Comparison of ENCODE assay signal across 29 cellular contexts in the genomic region with DNA sequence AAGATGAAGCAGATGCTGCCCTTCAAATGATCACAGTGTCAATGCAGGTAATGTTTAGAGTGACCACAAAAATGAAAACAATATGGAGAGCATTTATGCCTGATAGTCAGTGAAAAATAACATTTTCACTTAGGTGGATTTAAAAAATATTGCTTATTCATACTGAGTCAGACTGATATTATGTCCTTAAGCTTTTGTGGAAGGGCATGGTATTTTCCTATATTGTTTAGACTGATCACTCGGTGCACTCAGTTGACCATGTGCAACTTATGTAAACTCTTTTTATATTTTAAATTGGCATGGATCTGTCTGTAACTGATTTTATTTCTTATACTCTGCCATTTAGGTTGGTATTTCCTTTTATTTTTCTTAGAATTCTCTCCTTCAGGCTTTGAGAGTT.
"Had no signal": no experiment of that assay in that cellular context is flagged by ENCODE, and none has a peak within 500 bp of the region (broad histone marks: within the 10 kb centered on the region; RNA-seq: fewer than 3 reads in every experiment).

No MANE protein-coding gene starts in this region.

- DNase-seq: effector CD8-positive, alpha-beta T cell; endodermal cell; foreskin melanocyte; glutamatergic neuron; heart right ventricle; hippocampal formation; immature natural killer cell; left ventricle myocardium superior; mucosa of descending colon; naive B cell; right lobe of liver; small intestine; stimulated activated CD4-positive, alpha-beta T cell treated with anti-CD3 and anti-CD28 coated beads, Interleukin-15, amount 100 ng/mL, for 24 hours; stimulated activated CD4-positive, alpha-beta T cell treated with anti-CD3 and anti-CD28 coated beads, Interleukin-2, amount 100 ng/mL, for 48 hours; stimulated activated naive B cell treated with anti-CD40 and anti-IgM and Interleukin-4, amounts not matched to agents 10 μg/mL and 1 μg/mL and 100 μg/mL, for 72 hours; upper lobe of left lung had no signal

- ATAC-seq: esophagus mucosa; heart right ventricle; left ventricle myocardium superior; mucosa of descending colon; natural killer cell treated with Interleukin-12 subunit alpha and Interleukin-12 subunit beta and Interleukin-15 and Interleukin-18, amount 100 ng/mL, for 72 hours; right lobe of liver; stimulated activated naive B cell treated with anti-CD40 and anti-IgM and Interleukin-4, amounts not matched to agents 10 μg/mL and 1 μg/mL and 100 μg/mL, for 72 hours had no signal

- H3K36me3 Mint-ChIP-seq: memory B cell; naive B cell; natural killer cell treated with Interleukin-12 subunit alpha and Interleukin-12 subunit beta and Interleukin-15 and Interleukin-18, amount 100 ng/mL, for 72 hours; stimulated activated naive B cell treated with anti-CD40 and anti-IgM and Interleukin-4, amounts not matched to agents 10 μg/mL and 1 μg/mL and 100 μg/mL, for 72 hours had no signal

- H3K36me3 ChIP-seq: neutrophil, right lobe of liver, thoracic aorta had no signal

- H3K27me3 ChIP-seq: heart right ventricle, neutrophil, right lobe of liver, tibial nerve, upper lobe of left lung had no signal

- H3K9ac ChIP-seq: parathyroid adenoma had no signal

- H3K4me3 ChIP-seq: heart right ventricle, lung, mucosa of descending colon, right lobe of liver, thoracic aorta, tibial nerve, upper lobe of left lung had no signal

- H3K4me3 Mint-ChIP-seq: dendritic cell treated with granulocyte-macrophage colony-stimulating factor and Interleukin-4, amounts not matched to agents 40 ng/mL and 50 ng/mL, for 4 days; endodermal cell; immature natural killer cell; memory B cell; mesothelial cell of epicardium; naive B cell; natural killer cell treated with Interleukin-12 subunit alpha and Interleukin-12 subunit beta and Interleukin-15 and Interleukin-18, amount 100 ng/mL, for 72 hours; neural crest cell; stimulated activated naive B cell treated with anti-CD40 and anti-IgM and Interleukin-4, amounts not matched to agents 10 μg/mL and 1 μg/mL and 100 μg/mL, for 72 hours; stimulated activated naive CD8-positive, alpha-beta T cell treated with anti-CD3 and anti-CD28 coated beads, Interleukin-15, Interleukin-2, amounts not matched to agents 100 ng/mL and 50 ng/mL, for 24 hours had no signal

- H3K9me3 Mint-ChIP-seq: dendritic cell treated with granulocyte-macrophage colony-stimulating factor and Interleukin-4, amounts not matched to agents 40 ng/mL and 50 ng/mL, for 4 days; endodermal cell; memory B cell; naive B cell; natural killer cell treated with Interleukin-12 subunit alpha and Interleukin-12 subunit beta and Interleukin-15 and Interleukin-18, amount 100 ng/mL, for 72 hours; neural crest cell; stimulated activated naive B cell treated with anti-CD40 and anti-IgM and Interleukin-4, amounts not matched to agents 10 μg/mL and 1 μg/mL and 100 μg/mL, for 72 hours; stimulated activated naive CD8-positive, alpha-beta T cell treated with anti-CD3 and anti-CD28 coated beads, Interleukin-15, Interleukin-2, amounts not matched to agents 100 ng/mL and 50 ng/mL, for 24 hours had no signal

- H3K4me1 ChIP-seq: heart right ventricle, parathyroid adenoma, right lobe of liver, tibial nerve, upper lobe of left lung had no signal

- H3K9me3 ChIP-seq: heart right ventricle, mucosa of descending colon, neutrophil, right lobe of liver, thoracic aorta, tibial nerve, upper lobe of left lung had no signal

- H3K4me1 Mint-ChIP-seq: endodermal cell; immature natural killer cell; memory B cell; naive B cell; neural crest cell; stimulated activated naive B cell treated with anti-CD40 and anti-IgM and Interleukin-4, amounts not matched to agents 10 μg/mL and 1 μg/mL and 100 μg/mL, for 72 hours had no signal

- H3K27ac Mint-ChIP-seq: dendritic cell treated with granulocyte-macrophage colony-stimulating factor and Interleukin-4, amounts not matched to agents 40 ng/mL and 50 ng/mL, for 4 days; endodermal cell; immature natural killer cell; memory B cell; mesothelial cell of epicardium; naive B cell; natural killer cell treated with Interleukin-12 subunit alpha and Interleukin-12 subunit beta and Interleukin-15 and Interleukin-18, amount 100 ng/mL, for 72 hours; progenitor cell of endocrine pancreas; stimulated activated naive B cell treated with anti-CD40 and anti-IgM and Interleukin-4, amounts not matched to agents 10 μg/mL and 1 μg/mL and 100 μg/mL, for 72 hours; stimulated activated naive CD8-positive, alpha-beta T cell treated with anti-CD3 and anti-CD28 coated beads, Interleukin-15, Interleukin-2, amounts not matched to agents 100 ng/mL and 50 ng/mL, for 24 hours had no signal

- H3K27me3 Mint-ChIP-seq: dendritic cell treated with granulocyte-macrophage colony-stimulating factor and Interleukin-4, amounts not matched to agents 40 ng/mL and 50 ng/mL, for 4 days; memory B cell; naive B cell; natural killer cell treated with Interleukin-12 subunit alpha and Interleukin-12 subunit beta and Interleukin-15 and Interleukin-18, amount 100 ng/mL, for 72 hours; progenitor cell of endocrine pancreas; stimulated activated naive B cell treated with anti-CD40 and anti-IgM and Interleukin-4, amounts not matched to agents 10 μg/mL and 1 μg/mL and 100 μg/mL, for 72 hours; stimulated activated naive CD8-positive, alpha-beta T cell treated with anti-CD3 and anti-CD28 coated beads, Interleukin-15, Interleukin-2, amounts not matched to agents 100 ng/mL and 50 ng/mL, for 24 hours had no signal
